In genomic region chr20:40968816-40969562, GRCh38 we compare ENCODE assay signal across 8 cellular contexts. TPM values are rescaled to one million over a fixed set of nuclear protein-coding genes. Genes with fewer than 3 reads are reported as not detected.
A peak's percentile ranks its signal among the peaks of the same experiment; 100 is the strongest.
DNase-seq lines count a peak whose midpoint lies in the region; ATAC-seq and TF ChIP-seq lines count a peak whose summit lies in the region.
"Not testable (repeated sequence)": the region's sequence is repeated elsewhere in the genome, so short reads cannot be mapped to it uniquely, and the experiment has no call there.

No MANE protein-coding gene starts in this region.

- peaks cover 12% of the 10 kb centered on the region for H3K4me1 Mint-ChIP-seq in activated T-cell treated with anti-CD3 and anti-CD28 coated beads, Interleukin-2, amount 50 U/mL, for 72 hours (ENCODE audit: low read depth)

- not testable (repeated sequence) for H3K27ac Mint-ChIP-seq in activated T-cell treated with anti-CD3 and anti-CD28 coated beads, Interleukin-2, amount 50 U/mL, for 72 hours

- not testable (repeated sequence) for H3K4me1 ChIP-seq in esophagus squamous epithelium

- not testable (repeated sequence) for H3K36me3 ChIP-seq in esophagus squamous epithelium

- 23 to 24% methylated on average over 17 to 22 of the region's 28 CpGs for WGBS in esophagus squamous epithelium, 2 donors

- H3K27me3 Mint-ChIP-seq in activated T-cell treated with anti-CD3 and anti-CD28 coated beads, Interleukin-2, amount 50 U/mL, for 72 hours (ENCODE audit: low read depth), result peaks cover 20% of the 10 kb centered on the region

- not testable (repeated sequence) for H3K36me3 Mint-ChIP-seq in activated T-cell treated with anti-CD3 and anti-CD28 coated beads, Interleukin-2, amount 50 U/mL, for 72 hours (ENCODE audit: insufficient read depth in 2 of 2)

- not testable (repeated sequence) for H3K9me3 ChIP-seq in esophagus squamous epithelium

- TF ChIP-seq CTCF in esophagus squamous epithelium (IDR thresholded peaks at IDR 0.05), result peak; percentile 94 to 97 (median 96)

- ATAC-seq in GM21528 (IDR thresholded peaks at IDR 0.05; ENCODE audit: low FRiP score, unreplicated experiment), result peak; percentile 77
- peak; percentile 94 to 98 for ATAC-seq in activated T-cell treated with anti-CD3 and anti-CD28 coated beads, Interleukin-2, amount 50 U/mL, for 72 hours (replicated peaks in 1 of 2)

- H3K4me3 Mint-ChIP-seq in activated T-cell treated with anti-CD3 and anti-CD28 coated beads, Interleukin-2, amount 50 U/mL, for 72 hours, result peak overlapping the region; percentile 94 to 96

- H3K4me3 ChIP-seq in esophagus squamous epithelium, result peak overlapping the region in 3 of 4 donors; percentile 26 to 59 (median 34)

- TF ChIP-seq POLR2A in esophagus squamous epithelium (IDR thresholded peaks at IDR 0.05), result not testable (repeated sequence)

- peak; percentile 87 for DNase-seq in COLO829 (ENCODE audit: low spot score)
- DNase-seq in Kasumi-1 (lab: John Stamatoyannopoulos, UW), result peak; percentile 71 to 80
- peak; percentile 76 for DNase-seq in RPMI7951 (ENCODE audit: low read depth)
- peak; percentile 85 to 88 for DNase-seq in activated T-cell treated with anti-CD3 and anti-CD28 coated beads, Interleukin-2, amount 50 U/mL, for 72 hours
- DNase-seq in esophagus squamous epithelium (lab: John Stamatoyannopoulos, UW), result peak; percentile 7
- peak; percentile 81 for DNase-seq in myocyte (ENCODE audit: low read depth)
- DNase-seq in stimulated activated CD8-positive, alpha-beta memory T cell treated with anti-CD3 and anti-CD28 coated beads, Interleukin-4, amount 100 ng/mL, for 1 hour (ENCODE audit: low read depth in 2 of 2, low spot score in 1 of 2), result peak; percentile 71 to 78

- not testable (repeated sequence) for H3K27ac ChIP-seq in esophagus squamous epithelium

- H3K27me3 ChIP-seq in esophagus squamous epithelium, result not testable (repeated sequence)

- H3K9me3 Mint-ChIP-seq in activated T-cell treated with anti-CD3 and anti-CD28 coated beads, Interleukin-2, amount 50 U/mL, for 72 hours, result not testable (repeated sequence)

- intact Hi-C loops in esophagus squamous epithelium (cut with DNase I), result loop anchor here (5.0 kb wide), 1 partner anchor 128 kb away; no protein-coding TSS in a partner anchor

RNA-seq across cellular contexts. Expression of gene TOP1, which starts 59.6 kb away (rescaled TPM):
- total RNA-seq in RPMI7951 (2014; rRNA removed; shearing (Covaris generic)), result 15.6 and 18.5 TPM in 2 replicates
- 10 to 100 TPM; 78.7 to 86.1 TPM for total RNA-seq in activated T-cell treated with anti-CD3 and anti-CD28 coated beads, Interleukin-2, amount 50 U/mL, for 72 hours
- 10 to 100 TPM; 23.1 to 49.9 (median 31.6) TPM for total RNA-seq in esophagus squamous epithelium
- 18.8 and 23.3 TPM in 2 replicates for total RNA-seq in myocyte
- 21.5 TPM for polyA plus RNA-seq in myocyte (2012)

Comparison
In these comparisons a context has a peak if more than half of its experiments do, and no peak if none do; other contexts are left out.
1. DNase-seq: peak in every context shown above with its lines; median percentile 87 in COLO829; 86 in activated T-cell treated with anti-CD3 and anti-CD28 coated beads, Interleukin-2, amount 50 U/mL, for 72 hours; 81 in myocyte; 76 in RPMI7951; 76 in Kasumi-1; 74 in stimulated activated CD8-positive, alpha-beta memory T cell treated with anti-CD3 and anti-CD28 coated beads, Interleukin-4, amount 100 ng/mL, for 1 hour; 7 in esophagus squamous epithelium.